In the genomic region with DNA sequence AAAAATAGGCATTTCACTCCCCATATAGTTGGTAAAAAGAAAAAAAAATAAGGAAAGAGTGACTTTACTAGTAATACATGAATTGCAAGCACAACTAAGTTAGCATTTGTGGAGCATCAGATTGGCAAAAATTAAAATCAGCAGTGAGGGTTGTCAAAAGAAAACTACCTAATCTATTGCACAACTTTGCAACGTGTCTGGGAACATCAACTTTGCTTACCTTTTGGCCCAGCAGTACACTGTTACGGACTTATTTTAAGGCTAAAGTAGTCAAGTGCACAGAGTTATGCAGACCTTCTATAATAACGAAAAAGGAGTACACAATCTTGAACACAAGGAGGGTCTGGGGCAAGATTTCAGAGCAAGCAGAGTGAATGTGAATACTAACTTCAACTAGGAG, we compare ENCODE assay signal across 8 cellular contexts.
"Had no signal": no experiment of that assay in that cellular context is flagged by ENCODE, and none has a peak within 500 bp of the region (broad histone marks: within the 10 kb centered on the region; RNA-seq: fewer than 3 reads in every experiment).

No MANE protein-coding gene starts in this region.

- H3K27ac Mint-ChIP-seq: GM23338, H9 had no signal

- FAIRE-seq: H1, H54 had no signal

- H3K4me3 ChIP-seq: GM23338 had no signal

- DNase-seq: H9, HCEC 1CT, KG1 had no signal

- H2AFZ ChIP-seq: GM23338 had no signal

- H3K27ac ChIP-seq: HL-60 had no signal

- H3K27me3 Mint-ChIP-seq: IgD-negative memory B cell had no signal

- H3K4me1 Mint-ChIP-seq: GM23338 had no signal

- ATAC-seq: GM23338 had no signal

- H3K4me2 ChIP-seq: GM23338 had no signal

- H3K9me3 Mint-ChIP-seq: IgD-negative memory B cell had no signal

- H3K4me3 Mint-ChIP-seq: GM23338, H9, IgD-negative memory B cell had no signal
